In the genomic region with DNA sequence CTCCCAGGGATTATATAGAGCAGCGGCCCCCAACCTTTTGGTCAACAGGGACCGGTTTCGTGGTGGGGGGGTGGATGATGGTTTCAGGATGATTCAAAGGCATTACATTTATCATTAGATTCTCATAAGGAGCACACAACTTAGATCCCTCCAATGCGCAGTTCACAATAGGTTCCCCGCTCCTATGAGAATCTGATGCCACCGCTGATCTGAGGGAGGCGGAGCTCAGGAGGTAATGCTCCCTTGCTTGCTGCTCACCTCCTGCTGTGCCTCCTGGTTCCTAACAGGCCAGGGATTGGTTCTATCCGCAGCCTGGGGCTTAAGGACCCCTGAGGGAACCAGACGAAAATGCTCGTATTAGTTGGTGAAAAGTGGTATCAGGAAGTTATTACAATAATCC, we compare ENCODE assay signal across 8 cellular contexts. TPM values are rescaled to one million over a fixed set of nuclear protein-coding genes. Genes with fewer than 3 reads are reported as not detected.
DNase-seq lines count a peak whose midpoint lies in the region; ATAC-seq and TF ChIP-seq lines count a peak whose summit lies in the region.

No MANE protein-coding gene starts in this region.

- peaks cover 15% of the 10 kb centered on the region for H3K4me1 Mint-ChIP-seq in activated naive CD8-positive, alpha-beta T cell treated with anti-CD3 and anti-CD28 coated beads, Interleukin-2, amount 10 ng/mL, durations not matched to agents 7 days and 5 days

- H3K4me3 Mint-ChIP-seq in activated naive CD8-positive, alpha-beta T cell treated with anti-CD3 and anti-CD28 coated beads, Interleukin-2, amount 10 ng/mL, durations not matched to agents 7 days and 5 days: no peak overlapping the region

- H3K4me3 ChIP-seq in PC-3 (ENCODE audit: low read length) (peak overlapping the region; percentile 85), iPS-18a (ENCODE audit: low read length) (peak overlapping the region; percentile 88)

- peak overlapping the region; percentile 81 for H3K9ac ChIP-seq in PC-3 (ENCODE audit: low read length)
- H3K9ac ChIP-seq in iPS-18a (ENCODE audit: low read length): peak overlapping the region; percentile 82

- peaks cover 37% of the 10 kb centered on the region for H3K36me3 Mint-ChIP-seq in activated naive CD8-positive, alpha-beta T cell treated with anti-CD3 and anti-CD28 coated beads, Interleukin-2, amount 10 ng/mL, durations not matched to agents 7 days and 5 days

- peaks cover 16% of the 10 kb centered on the region for H4K20me1 ChIP-seq in PC-3 (ENCODE audit: low read length)

- peak; percentile 39 for ATAC-seq in PC-3
- no peak for ATAC-seq in activated naive CD8-positive, alpha-beta T cell treated with anti-CD3 and anti-CD28 coated beads, Interleukin-2, amount 10 ng/mL, durations not matched to agents 7 days and 5 days (ENCODE audit: low read depth)
- no peak for ATAC-seq in GM18909 (IDR thresholded peaks at IDR 0.05; ENCODE audit: poor library complexity, unreplicated experiment)
- ATAC-seq in GM21447 (IDR thresholded peaks at IDR 0.05; ENCODE audit: unreplicated experiment): no peak

- H3K4me1 ChIP-seq in PC-3 (ENCODE audit: insufficient read depth, low read length) (peaks cover 35% of the 10 kb centered on the region), iPS-18a (ENCODE audit: control insufficient read depth, low read depth, low read length) (peaks cover 9% of the 10 kb centered on the region)

- peaks cover 37% of the 10 kb centered on the region for H3K36me3 ChIP-seq in PC-3 (ENCODE audit: low read depth, low read length)
- peaks cover 3% of the 10 kb centered on the region for H3K36me3 ChIP-seq in iPS-18a (ENCODE audit: control insufficient read depth, low read depth, low read length)

- H3K27me3 ChIP-seq in PC-3 (ENCODE audit: low read length) (no peaks in the 10 kb centered on the region), iPS-18a (ENCODE audit: control insufficient read depth, insufficient read depth, low read length) (no peaks in the 10 kb centered on the region)

- H3K4me2 ChIP-seq in PC-3 (ENCODE audit: low read length): peak overlapping the region; percentile 90

- peak overlapping the region; percentile 83 for H3K27ac ChIP-seq in PC-3 (ENCODE audit: low read length)
- H3K27ac ChIP-seq in iPS-18a (ENCODE audit: low read length): peak overlapping the region; percentile 93

- TF ChIP-seq CTCF in PC-3 (conservative IDR thresholded peaks at IDR 0.05; ENCODE audit: low read depth, low read length): no peak

- peaks cover 63% of the 10 kb centered on the region for H3K79me2 ChIP-seq in PC-3 (ENCODE audit: low read length)

- H3K9me2 ChIP-seq in PC-3 (replicated peaks; ENCODE audit: low read length): no peaks in the 10 kb centered on the region

- no peaks in the 10 kb centered on the region for H3K27me3 Mint-ChIP-seq in activated naive CD8-positive, alpha-beta T cell treated with anti-CD3 and anti-CD28 coated beads, Interleukin-2, amount 10 ng/mL, durations not matched to agents 7 days and 5 days

- no peak overlapping the region for H3K27ac Mint-ChIP-seq in activated naive CD8-positive, alpha-beta T cell treated with anti-CD3 and anti-CD28 coated beads, Interleukin-2, amount 10 ng/mL, durations not matched to agents 7 days and 5 days

- intact Hi-C loops in PC-3 (cut with micrococcal nuclease): loop anchor here (5.0 kb wide), 1 partner anchor 56 kb away; no protein-coding TSS in a partner anchor

- no TSS peak for BruUV-seq in PC-3 (replicated peaks; lab: Mats Ljungman, UMichigan)

- H3F3A ChIP-seq in PC-3 (ENCODE audit: low read length, unreplicated experiment): no peaks in the 10 kb centered on the region

- POLR2A ChIA-PET in PC-3 (lab: Charles Lee; ENCODE audit: unreplicated experiment): interaction anchor here (0.6 kb wide), 1 partner anchor 53 kb away, joined by 4 read pairs; no protein-coding TSS in a partner anchor
- POLR2A ChIA-PET in activated naive CD8-positive, alpha-beta T cell treated with anti-CD3 and anti-CD28 coated beads, Interleukin-2, amount 10 ng/mL, durations not matched to agents 7 days and 5 days (lab: Charles Lee): no interaction called here

- peak; percentile 94 for DNase-seq in DMS 273 (lab: John Stamatoyannopoulos, UW; ENCODE audit: unreplicated experiment)
- peak; percentile 62 for DNase-seq in LHCN-M2 (ENCODE audit: low read depth)
- DNase-seq in PC-3: peak; percentile 79
- DNase-seq in activated naive CD8-positive, alpha-beta T cell treated with anti-CD3 and anti-CD28 coated beads, Interleukin-2, amount 10 ng/mL, durations not matched to agents 7 days and 5 days: peak; percentile 37
- peak; percentile 20 for DNase-seq in stimulated activated CD4-positive, alpha-beta T cell treated with anti-CD3 and anti-CD28 coated beads, Interleukin-12 subunit alpha, Interleukin-12 subunit beta, amount 100 ng/mL, for 4 hours

- H3K9me3 Mint-ChIP-seq in activated naive CD8-positive, alpha-beta T cell treated with anti-CD3 and anti-CD28 coated beads, Interleukin-2, amount 10 ng/mL, durations not matched to agents 7 days and 5 days: peaks cover 4% of the 10 kb centered on the region

- H2AFZ ChIP-seq in PC-3 (ENCODE audit: low read length): peak overlapping the region; percentile 87

- CTCF ChIA-PET in PC-3 (lab: Charles Lee): no interaction called here

- H3K9me3 ChIP-seq in PC-3 (ENCODE audit: low read length) (0 out of 2 replicates have a peak, but pooled peaks cover 12% of the 10 kb centered on the region), iPS-18a (ENCODE audit: control insufficient read depth, low read depth, low read length) (peaks cover 7% of the 10 kb centered on the region)

RNA-seq across cellular contexts. Expression of a gene that starts 1.3 kb away (rescaled TPM):
- total RNA-seq in LHCN-M2 (2014; rRNA removed): 20.5 and 23.7 TPM in 2 replicates
- 13.3 TPM for polyA plus RNA-seq in LHCN-M2 (2012)
- total RNA-seq in PC-3 (2014; rRNA removed): 43.8 and 47.3 TPM in 2 replicates
- 10 to 100 TPM; 19.3 to 21.9 TPM for total RNA-seq in activated naive CD8-positive, alpha-beta T cell treated with anti-CD3 and anti-CD28 coated beads, Interleukin-2, amount 10 ng/mL, durations not matched to agents 7 days and 5 days

Comparison
In these comparisons a context has a peak if more than half of its experiments do, and no peak if none do; other contexts are left out.
1. DNase-seq: peak in every context shown above with its lines; median percentile 94 in DMS 273; 79 in PC-3; 62 in LHCN-M2; 37 in activated naive CD8-positive, alpha-beta T cell treated with anti-CD3 and anti-CD28 coated beads, Interleukin-2, amount 10 ng/mL, durations not matched to agents 7 days and 5 days; 20 in stimulated activated CD4-positive, alpha-beta T cell treated with anti-CD3 and anti-CD28 coated beads, Interleukin-12 subunit alpha, Interleukin-12 subunit beta, amount 100 ng/mL, for 4 hours.